10 cellular contexts compared by ENCODE assay signal in the genomic region with DNA sequence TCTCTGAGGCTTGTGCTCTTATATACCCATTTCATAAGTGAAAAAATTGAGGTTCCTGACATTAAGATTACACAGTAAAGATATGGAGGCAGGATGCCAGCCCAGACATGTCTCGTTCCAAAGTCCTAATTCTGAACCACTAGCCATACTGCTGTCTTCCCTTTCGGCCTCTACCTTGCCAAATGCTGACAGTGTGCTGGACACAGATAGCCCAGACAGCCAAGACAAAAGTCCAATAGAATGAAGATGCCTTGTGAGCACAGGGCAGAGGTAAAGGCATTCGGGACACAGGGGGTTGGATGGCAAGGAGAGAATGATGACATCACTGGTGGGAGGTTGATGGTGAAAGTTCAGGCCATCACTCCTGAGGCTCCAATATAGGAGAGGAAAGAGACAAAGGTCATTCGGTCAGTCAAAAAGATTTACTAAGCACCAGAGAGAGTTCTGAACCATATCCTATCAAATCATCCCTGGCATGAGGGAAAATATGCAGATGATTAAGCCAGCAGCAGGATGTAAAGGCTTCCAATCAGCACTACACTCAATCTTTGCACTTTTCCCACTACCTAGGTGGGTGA.
DNase-seq lines count a peak whose midpoint lies in the region; ATAC-seq, FAIRE-seq and TF ChIP-seq lines count a peak whose summit lies in the region.
"Had no signal": no experiment of that assay in that cellular context is flagged by ENCODE, and none has a peak within 500 bp of the region (broad histone marks: within the 10 kb centered on the region; RNA-seq: fewer than 3 reads in every experiment).

No MANE protein-coding gene starts in this region.

- no peak for TF ChIP-seq RAD21 in K562 (CRISPR knock-in tag; conservative IDR thresholded peaks at IDR 0.05 in 1 of 2, IDR thresholded peaks at IDR 0.05 in 1 of 2)

- peak overlapping the region; percentile 60 for H3K4me2 ChIP-seq in GM23248 (ENCODE audit: unreplicated experiment)
- H3K4me2 ChIP-seq in K562 (ENCODE audit: insufficient read depth, low read length): no peak overlapping the region
- H3K4me2 ChIP-seq in OCI-LY7 (ENCODE audit: low read length): no peak overlapping the region

- H3K4me1 ChIP-seq in GM23248 (ENCODE audit: insufficient read depth) (peaks cover 53% of the 10 kb centered on the region), K562 (replicated peaks in 1 of 2; ENCODE audit: control insufficient read depth in 2 of 2, insufficient read depth in 2 of 2, low read length in 2 of 2) (peaks cover 4 to 10% of the 10 kb centered on the region in 2 experiments; a peak in 3 of 5 replicates), iPS-20b (ENCODE audit: insufficient read depth, low read length) (peaks cover 19% of the 10 kb centered on the region), small intestine (ENCODE audit: control insufficient read depth in 2 of 2, insufficient read depth in 1 of 2, low read depth in 1 of 2, low read length in 1 of 2) (peaks cover 10 to 18% of the 10 kb centered on the region in 2 donors), OCI-LY7 (ENCODE audit: insufficient read depth, low read length, poor library complexity, severe bottlenecking) (no peaks in the 10 kb centered on the region)

- H3K4me3 ChIP-seq in GM23248 (no peak overlapping the region), K562 (no peak overlapping the region), iPS-20b (ENCODE audit: low read length) (no peak overlapping the region), small intestine (ENCODE audit: low read depth in 1 of 2, low read length in 2 of 2) (no peak overlapping the region), OCI-LY7 (ENCODE audit: low read depth, low read length, poor library complexity, severe bottlenecking) (no peak overlapping the region)
- H3K4me3 ChIP-seq: ovary had no signal

- H3K9me3 ChIP-seq in GM23248 (ENCODE audit: low read depth) (no peaks in the 10 kb centered on the region), K562 (replicated peaks; ENCODE audit: control insufficient read depth, insufficient read depth, low read depth, low read length) (no peaks in the 10 kb centered on the region), iPS-20b (ENCODE audit: insufficient read depth, low read depth, low read length) (no peaks in the 10 kb centered on the region), small intestine (ENCODE audit: control insufficient read depth, low read depth) (no peaks in the 10 kb centered on the region), OCI-LY7 (ENCODE audit: low read length) (no peaks in the 10 kb centered on the region)
- H3K9me3 ChIP-seq: ovary had no signal

- H3K36me3 ChIP-seq in GM23248 (ENCODE audit: low read depth) (no peaks in the 10 kb centered on the region), K562 (ENCODE audit: control insufficient read depth, insufficient read depth, low read length) (peaks cover under 1% of the 10 kb centered on the region; the same call in 1 of the 3 replicates), iPS-20b (ENCODE audit: insufficient read depth, low read depth, low read length) (no peaks in the 10 kb centered on the region), small intestine (ENCODE audit: control insufficient read depth in 2 of 2, insufficient read depth in 2 of 2, low read length in 2 of 2) (no peaks in the 10 kb centered on the region), OCI-LY7 (ENCODE audit: insufficient read depth, low read length) (no peaks in the 10 kb centered on the region)
- H3K36me3 ChIP-seq: ovary had no signal

- H3F3A ChIP-seq in GM23248 (ENCODE audit: insufficient read depth): peaks cover 45% of the 10 kb centered on the region

- TF ChIP-seq POLR2A in K562 (conservative IDR thresholded peaks at IDR 0.05): no peak

- DNase-seq in GM23248: peak; percentile 47
- no peak for DNase-seq in K562 (ENCODE audit: extremely low read depth in 1 of 4, low spot score in 3 of 4)
- peak; percentile 74 for DNase-seq in small intestine
- no peak for DNase-seq in NCI-H1930 (lab: John Stamatoyannopoulos, UW)
- DNase-seq in OCI-LY7 (ENCODE audit: low spot score): no peak
- no peak for DNase-seq in A172 (ENCODE audit: low spot score)
- DNase-seq: ovary had no signal

- H3K9me2 ChIP-seq in GM23248 (ENCODE audit: insufficient read depth) (no peaks in the 10 kb centered on the region), OCI-LY7 (ENCODE audit: insufficient read depth, low read length) (no peaks in the 10 kb centered on the region)

- H4K20me1 ChIP-seq in GM23248 (ENCODE audit: insufficient read depth): no peaks in the 10 kb centered on the region
- H4K20me1 ChIP-seq in K562 (replicated peaks; ENCODE audit: control insufficient read depth, insufficient read depth, low read length): no peaks in the 10 kb centered on the region
- H4K20me1 ChIP-seq in OCI-LY7 (ENCODE audit: insufficient read depth, low read length): no peaks in the 10 kb centered on the region

- H3K27ac ChIP-seq in GM23248 (peak overlapping the region; percentile 65), K562 (ENCODE audit: extremely low read depth, low read depth, low read length) (no peak overlapping the region), iPS-20b (ENCODE audit: low read length) (no peak overlapping the region), small intestine (ENCODE audit: low read depth in 1 of 2, low read length in 1 of 2) (peak overlapping the region in 1 of 2 donors; percentile 80), OCI-LY7 (ENCODE audit: low read depth, low read length, poor library complexity, severe bottlenecking) (no peak overlapping the region)

- TF ChIP-seq CTCF in K562 (IDR thresholded peaks at IDR 0.05 in 2 of 3, conservative IDR thresholded peaks at IDR 0.05 in 1 of 3; ENCODE audit: insufficient read depth in 2 of 3, low read depth in 1 of 3, low read length in 3 of 3) (no peak), OCI-LY7 (conservative IDR thresholded peaks at IDR 0.05; ENCODE audit: low read length) (no peak)

- CTCF ChIA-PET in K562 (lab: Yijun Ruan, JAX; ENCODE audit: low intra/inter-chr PET ratio): no interaction called here
- CTCF ChIA-PET in OCI-LY7 (lab: Charles Lee; ENCODE audit: unreplicated experiment): no interaction called here

- peaks cover 92% of the 10 kb centered on the region for H3K79me2 ChIP-seq in GM23248 (ENCODE audit: insufficient read depth)
- H3K79me2 ChIP-seq in K562 (ENCODE audit: control insufficient read depth, insufficient read depth, low read length): no peaks in the 10 kb centered on the region
- H3K79me2 ChIP-seq in OCI-LY7 (ENCODE audit: insufficient read depth, low read depth, low read length): no peaks in the 10 kb centered on the region

- H3K9me1 ChIP-seq in K562 (ENCODE audit: control insufficient read depth, insufficient read depth, low read length): no peaks in the 10 kb centered on the region

- ATAC-seq in K562: no peak
- ATAC-seq in GM18520 (IDR thresholded peaks at IDR 0.05; ENCODE audit: unreplicated experiment): no peak

- in situ Hi-C loops in GM23248 (cut with MboI) (no loop called here), K562 (cut with MboI) (no loop called here)

- WGBS in GM23248 (ENCODE audit: low coverage in 1 of 2, low lambda C conversion rate in 2 of 2, missing lambda C conversion rate in 2 of 2), 2 experiments: 80 to 85% methylated on average over 4 of the region's 4 CpGs
- WGBS in K562 (ENCODE audit: insufficient coverage, low coverage, missing lambda C conversion rate): 88% methylated on average over 4 of the region's 4 CpGs
- 21 to 68% (median 47%) methylated on average over 4 of the region's 4 CpGs for WGBS in small intestine, 3 donors

- no peak for FAIRE-seq in K562 (lab: Jason Lieb, UNC)
- no peak for FAIRE-seq in small intestine (lab: Jason Lieb, UNC)
- FAIRE-seq: colon had no signal

- POLR2A ChIA-PET in K562 (lab: Yijun Ruan, JAX): no interaction called here
- POLR2A ChIA-PET in OCI-LY7 (lab: Charles Lee): no interaction called here

- H3K27me3 ChIP-seq in GM23248 (replicated peaks; ENCODE audit: insufficient read depth): no peaks in the 10 kb centered on the region
- no peaks in the 10 kb centered on the region for H3K27me3 ChIP-seq in K562 (ENCODE audit: control insufficient read depth in 2 of 2, insufficient read depth in 2 of 2, low read length in 2 of 2)
- no peaks in the 10 kb centered on the region for H3K27me3 ChIP-seq in iPS-20b (ENCODE audit: insufficient read depth, low read length)
- no peaks in the 10 kb centered on the region for H3K27me3 ChIP-seq in small intestine (ENCODE audit: control insufficient read depth in 2 of 2, insufficient read depth in 2 of 2, low read length in 2 of 2)
- H3K27me3 ChIP-seq: ovary had no signal

- intact Hi-C loops in K562 (cut with micrococcal nuclease): no loop called here
- intact Hi-C loops in OCI-LY7 (cut with micrococcal nuclease; ENCODE audit: unreplicated experiment): no loop called here

- H2AFZ ChIP-seq in GM23248 (no peak overlapping the region), K562 (ENCODE audit: low read depth, low read length) (no peak overlapping the region), OCI-LY7 (ENCODE audit: low read length) (no peak overlapping the region)

- no TSS peak for BruUV-seq in K562 (replicated peaks; lab: Mats Ljungman, UMichigan)
- BruUV-seq in OCI-LY7 (replicated peaks; lab: Mats Ljungman, UMichigan): no TSS peak

- peak overlapping the region; percentile 50; the same call in 1 of the 2 replicates for H3K9ac ChIP-seq in GM23248
- H3K9ac ChIP-seq in K562 (ENCODE audit: insufficient read depth in 1 of 2, low read depth in 2 of 2, low read length in 2 of 2): no peak overlapping the region
- H3K9ac ChIP-seq in iPS-20b (ENCODE audit: low read depth, low read length): peak overlapping the region; percentile 2; the same call in 1 of the 2 replicates

- TF ChIP-seq EP300 in K562 (IDR thresholded peaks at IDR 0.05; ENCODE audit: low read length): no peak

TF ChIP-seq in K562, 482 proteins besides CTCF, POLR2A, EP300 and RAD21 (continues in another document):
- TF ChIP-seq CBFA2T2 (conservative IDR thresholded peaks at IDR 0.05) (no peak), ATF3 (IDR thresholded peaks at IDR 0.05) (0 out of 2 replicates have a peak, but pooled peaks have one; percentile 28), ATF3 (CRISPR knock-in tag; conservative IDR thresholded peaks at IDR 0.05) (no peak)

Comparison
In these comparisons a context has a peak if more than half of its experiments do, and no peak if none do; other contexts are left out.
1. DNase-seq: peak in GM23248 (single experiment) and small intestine (single experiment); none in K562 (0 of 4), NCI-H1930 (0 of 2), OCI-LY7 (single experiment) and A172 (single experiment).
2. H3K9ac ChIP-seq: peak in GM23248 (single experiment) and iPS-20b (single experiment); none in K562 (0 of 2).